ENCODE assay signal across 1 cellular context in genomic region chr11:65492637-65493366, GRCh38.
TF ChIP-seq lines count a peak whose summit lies in the region.

No MANE protein-coding gene starts in this region.

TF ChIP-seq in endothelial cell of umbilical vein, 7 proteins besides CTCF, POLR2A, EP300 and RAD21:
- no peak for TF ChIP-seq POLR2AphosphoS5 (IDR thresholded peaks at IDR 0.05; ENCODE audit: insufficient read depth, low read depth, low read length)
- peak; percentile 44 for TF ChIP-seq FOS (IDR thresholded peaks at IDR 0.05; ENCODE audit: borderline replicate concordance, insufficient read depth, low read length)
